Comparison of ENCODE assay signal across 9 cellular contexts in genomic region chr3:901953-902778, GRCh38.
A peak's percentile ranks its signal among the peaks of the same experiment; 100 is the strongest.
DNase-seq lines count a peak whose midpoint lies in the region; ATAC-seq and TF ChIP-seq lines count a peak whose summit lies in the region.
"Had no signal": no experiment of that assay in that cellular context is flagged by ENCODE, and none has a peak within 500 bp of the region (broad histone marks: within the 10 kb centered on the region; RNA-seq: fewer than 3 reads in every experiment).

No MANE protein-coding gene starts in this region.

- H3K4me1 ChIP-seq in heart right ventricle: no peaks in the 10 kb centered on the region
- H3K4me1 ChIP-seq in transverse colon: no peaks in the 10 kb centered on the region

- no peak for TF ChIP-seq POLR2A in transverse colon (IDR thresholded peaks at IDR 0.05)

- in situ Hi-C loops in transverse colon (cut with MboI; ENCODE audit: low pct_ligation_motif_present in 1 of 4, low pct_unique_long_range_greater_than_20kb in 1 of 4, low sequenced_read_pairs in 3 of 4): no loop called here

- peaks cover 0 to 44% (median 14%) of the 10 kb centered on the region in 11 donors for H3K9me3 ChIP-seq in heart right ventricle
- H3K9me3 ChIP-seq in transverse colon: peaks cover 0 to 4% of the 10 kb centered on the region in 2 donors

- CTCF ChIA-PET in activated CD4-positive, alpha-beta T cell treated with anti-CD3 and anti-CD28 coated beads, Interleukin-2, amount 10 ng/mL, durations not matched to agents 7 days and 5 days (lab: Charles Lee): interaction anchor here (0.6 kb wide), 1 partner anchor 644 kb away, joined by 4 read pairs; no protein-coding TSS in a partner anchor

- H3K27ac Mint-ChIP-seq in activated CD4-positive, alpha-beta T cell treated with anti-CD3 and anti-CD28 coated beads, Interleukin-2, amount 10 ng/mL, durations not matched to agents 7 days and 5 days: no peak overlapping the region
- H3K27ac Mint-ChIP-seq: activated naive CD8-positive, alpha-beta T cell treated with anti-CD3 and anti-CD28 coated beads, Interleukin-2, amount 10 ng/mL, durations not matched to agents 7 days and 5 days had no signal

- H3K36me3 Mint-ChIP-seq in activated CD4-positive, alpha-beta T cell treated with anti-CD3 and anti-CD28 coated beads, Interleukin-2, amount 10 ng/mL, durations not matched to agents 7 days and 5 days (ENCODE audit: low read depth): no peaks in the 10 kb centered on the region
- H3K36me3 Mint-ChIP-seq: activated naive CD8-positive, alpha-beta T cell treated with anti-CD3 and anti-CD28 coated beads, Interleukin-2, amount 10 ng/mL, durations not matched to agents 7 days and 5 days had no signal

- 44 to 53% methylated on average over 2 of the region's 2 CpGs for WGBS in heart right ventricle, 2 donors
- 39 to 50% methylated on average over 2 of the region's 2 CpGs for WGBS in transverse colon (ENCODE audit: low coverage in 1 of 2), 2 donors

- no peaks in the 10 kb centered on the region for H3K9me3 Mint-ChIP-seq in activated CD4-positive, alpha-beta T cell treated with anti-CD3 and anti-CD28 coated beads, Interleukin-2, amount 10 ng/mL, durations not matched to agents 7 days and 5 days

- TF ChIP-seq CTCF in heart right ventricle (IDR thresholded peaks at IDR 0.05): peak in 6 of 9 donors; percentile 8 to 40 (median 14)
- TF ChIP-seq CTCF in WI38 (IDR thresholded peaks at IDR 0.05; ENCODE audit: low read depth, low read length): peak; percentile 19; the same call in 1 of the 2 replicates
- peak; percentile 17 to 42 (median 32) for TF ChIP-seq CTCF in transverse colon (IDR thresholded peaks at IDR 0.05)

- ATAC-seq in heart right ventricle: no peak
- no peak for ATAC-seq in left cardiac atrium
- peak; percentile 87 for ATAC-seq in HG03159 (IDR thresholded peaks at IDR 0.05; ENCODE audit: unreplicated experiment)

- no peaks in the 10 kb centered on the region for H3K27me3 ChIP-seq in heart right ventricle
- no peaks in the 10 kb centered on the region for H3K27me3 ChIP-seq in transverse colon

- POLR2A ChIA-PET in activated CD4-positive, alpha-beta T cell treated with anti-CD3 and anti-CD28 coated beads, Interleukin-2, amount 10 ng/mL, durations not matched to agents 7 days and 5 days (lab: Charles Lee): no interaction called here

- TF ChIP-seq EP300 in transverse colon (IDR thresholded peaks at IDR 0.05; ENCODE audit: low read depth): no peak

- intact Hi-C loops in heart right ventricle (cut with DNase I) (no loop called here), left cardiac atrium (cut with DNase I) (no loop called here), transverse colon (cut with DNase I; ENCODE audit: low total_unique reads) (no loop called here)

- H3K36me3 ChIP-seq in heart right ventricle (no peaks in the 10 kb centered on the region), transverse colon (no peaks in the 10 kb centered on the region)

- H3K4me3 ChIP-seq in heart right ventricle (no peak overlapping the region), WI38 (ENCODE audit: low read depth, low read length) (no peak overlapping the region), transverse colon (no peak overlapping the region)

- H3K27ac ChIP-seq in heart right ventricle: no peak overlapping the region
- no peak overlapping the region for H3K27ac ChIP-seq in transverse colon

- DNase-seq in heart right ventricle: no peak
- no peak for DNase-seq in left cardiac atrium
- no peak for DNase-seq in transverse colon
- DNase-seq in stimulated activated CD4-positive, alpha-beta T cell treated with anti-CD3 and anti-CD28 coated beads, Interleukin-4, amount 100 ng/mL, for 24 hours: no peak
- DNase-seq in midbrain (lab: John Stamatoyannopoulos, UW): no peak
- no peak for DNase-seq in activated CD4-positive, alpha-beta T cell treated with anti-CD3 and anti-CD28 coated beads, Interleukin-2, amount 10 ng/mL, durations not matched to agents 7 days and 5 days
- DNase-seq: activated naive CD8-positive, alpha-beta T cell treated with anti-CD3 and anti-CD28 coated beads, Interleukin-2, amount 10 ng/mL, durations not matched to agents 7 days and 5 days had no signal

- H3K4me3 Mint-ChIP-seq in activated CD4-positive, alpha-beta T cell treated with anti-CD3 and anti-CD28 coated beads, Interleukin-2, amount 10 ng/mL, durations not matched to agents 7 days and 5 days: no peak overlapping the region
- H3K4me3 Mint-ChIP-seq: activated naive CD8-positive, alpha-beta T cell treated with anti-CD3 and anti-CD28 coated beads, Interleukin-2, amount 10 ng/mL, durations not matched to agents 7 days and 5 days had no signal

- no peaks in the 10 kb centered on the region for H3K27me3 Mint-ChIP-seq in activated CD4-positive, alpha-beta T cell treated with anti-CD3 and anti-CD28 coated beads, Interleukin-2, amount 10 ng/mL, durations not matched to agents 7 days and 5 days
- H3K27me3 Mint-ChIP-seq: activated naive CD8-positive, alpha-beta T cell treated with anti-CD3 and anti-CD28 coated beads, Interleukin-2, amount 10 ng/mL, durations not matched to agents 7 days and 5 days had no signal

- no peaks in the 10 kb centered on the region for H3K4me1 Mint-ChIP-seq in activated CD4-positive, alpha-beta T cell treated with anti-CD3 and anti-CD28 coated beads, Interleukin-2, amount 10 ng/mL, durations not matched to agents 7 days and 5 days
- H3K4me1 Mint-ChIP-seq: activated naive CD8-positive, alpha-beta T cell treated with anti-CD3 and anti-CD28 coated beads, Interleukin-2, amount 10 ng/mL, durations not matched to agents 7 days and 5 days had no signal
